8 cellular contexts compared by ENCODE assay signal in genomic region chr11:59144096-59144495, GRCh38. TPM values are rescaled to one million over a fixed set of nuclear protein-coding genes. Genes with fewer than 3 reads are reported as not detected.
DNase-seq lines count a peak whose midpoint lies in the region; ATAC-seq and TF ChIP-seq lines count a peak whose summit lies in the region.

No MANE protein-coding gene starts in this region.

- H3K27ac ChIP-seq in DOHH2 (ENCODE audit: low read depth, low read length) (peak overlapping the region; percentile 43), PC-3 (ENCODE audit: low read length) (peak overlapping the region; percentile 68)

- DNase-seq in PC-3 (peak; percentile 20), pons (ENCODE audit: low spot score) (peak; percentile 35), NCI-H774 (lab: John Stamatoyannopoulos, UW) (no peak), HEK293T (ENCODE audit: extremely low spot score) (no peak)

- BruUV-seq in PC-3 (replicated peaks; lab: Mats Ljungman, UMichigan), result no TSS peak

- H3K27me3 ChIP-seq in DOHH2 (ENCODE audit: control insufficient read depth, low read length) (no peaks in the 10 kb centered on the region), PC-3 (ENCODE audit: low read length) (no peaks in the 10 kb centered on the region), endocrine pancreas (ENCODE audit: control insufficient read depth, insufficient read depth, low read length) (no peaks in the 10 kb centered on the region)

- H3K79me2 ChIP-seq in DOHH2 (ENCODE audit: control insufficient read depth, low read length), result no peaks in the 10 kb centered on the region
- peaks cover 45% of the 10 kb centered on the region for H3K79me2 ChIP-seq in PC-3 (ENCODE audit: low read length)

- TF ChIP-seq CTCF in DOHH2 (IDR thresholded peaks at IDR 0.05; ENCODE audit: low read depth, low read length, poor library complexity, severe bottlenecking) (no peak), PC-3 (conservative IDR thresholded peaks at IDR 0.05; ENCODE audit: low read depth, low read length) (no peak)

- H2AFZ ChIP-seq in PC-3 (ENCODE audit: low read length), result peak overlapping the region; percentile 85

- intact Hi-C loops in PC-3 (cut with micrococcal nuclease), result loop anchor here (5.0 to 10.0 kb wide), 2 partner anchors 411 to 567 kb away; partner anchors contain the start of genes LPXN and ZFP91

- CTCF ChIA-PET in PC-3 (lab: Charles Lee), result interaction anchor here (0.8 to 1.5 kb wide), 2 partner anchors 8 to 14 kb away, joined by 5 to 6 read pairs; no protein-coding TSS in a partner anchor
- CTCF ChIA-PET in HEK293T (lab: Yijun Ruan, JAX), result interaction anchor here (1.0 kb wide), 1 partner anchor 14 kb away, joined by 4 read pairs; no protein-coding TSS in a partner anchor

- ATAC-seq in PC-3 (no peak), GM19467 (IDR thresholded peaks at IDR 0.05; ENCODE audit: unreplicated experiment) (no peak), GM18909 (IDR thresholded peaks at IDR 0.05; ENCODE audit: poor library complexity, unreplicated experiment) (no peak)

- peak overlapping the region; percentile 77 for H3K9ac ChIP-seq in PC-3 (ENCODE audit: low read length)
- no peak overlapping the region for H3K9ac ChIP-seq in endocrine pancreas (ENCODE audit: control insufficient read depth, insufficient read depth, low read length)

- H3K4me2 ChIP-seq in DOHH2 (ENCODE audit: low read length) (peak overlapping the region; percentile 84), PC-3 (ENCODE audit: low read length) (peak overlapping the region; percentile 94)

- H3K9me3 ChIP-seq in DOHH2 (ENCODE audit: control insufficient read depth, insufficient read depth, low read length) (peaks cover 28% of the 10 kb centered on the region), PC-3 (ENCODE audit: low read length) (no peaks in the 10 kb centered on the region), endocrine pancreas (ENCODE audit: control insufficient read depth, low read length) (no peaks in the 10 kb centered on the region)

- H3K36me3 ChIP-seq in DOHH2 (ENCODE audit: control insufficient read depth, low read length) (peaks cover 36% of the 10 kb centered on the region), PC-3 (ENCODE audit: low read depth, low read length) (peaks cover 22% of the 10 kb centered on the region), endocrine pancreas (ENCODE audit: control insufficient read depth, insufficient read depth, low read length) (no peaks in the 10 kb centered on the region)

- H3F3A ChIP-seq in DOHH2 (ENCODE audit: control insufficient read depth, insufficient read depth) (peaks cover 12% of the 10 kb centered on the region), PC-3 (ENCODE audit: low read length, unreplicated experiment) (no peaks in the 10 kb centered on the region)

- H3K9me2 ChIP-seq in DOHH2 (replicated peaks; ENCODE audit: control insufficient read depth, low read length), result no peaks in the 10 kb centered on the region
- H3K9me2 ChIP-seq in PC-3 (replicated peaks; ENCODE audit: low read length), result no peaks in the 10 kb centered on the region

- peaks cover 75% of the 10 kb centered on the region for H3K4me1 ChIP-seq in DOHH2 (ENCODE audit: control insufficient read depth, low read length)
- H3K4me1 ChIP-seq in PC-3 (ENCODE audit: insufficient read depth, low read length), result peaks cover 38% of the 10 kb centered on the region
- peaks cover 7% of the 10 kb centered on the region for H3K4me1 ChIP-seq in endocrine pancreas (ENCODE audit: control insufficient read depth, insufficient read depth, low read length)

- POLR2A ChIA-PET in PC-3 (lab: Charles Lee; ENCODE audit: unreplicated experiment), result no interaction called here
- POLR2A ChIA-PET in HEK293T (lab: Yijun Ruan, JAX), result no interaction called here

- H3K4me3 ChIP-seq in DOHH2 (ENCODE audit: low read length) (peak overlapping the region; percentile 83), PC-3 (ENCODE audit: low read length) (peak overlapping the region; percentile 79), endocrine pancreas (ENCODE audit: control insufficient read depth, insufficient read depth, low read length) (peak overlapping the region; percentile 92)

- H4K20me1 ChIP-seq in DOHH2 (ENCODE audit: control insufficient read depth, insufficient read depth, low read depth, low read length) (no peaks in the 10 kb centered on the region), PC-3 (ENCODE audit: low read length) (no peaks in the 10 kb centered on the region)

TF ChIP-seq in HEK293T, 16 proteins besides CTCF, POLR2A, EP300 and RAD21:
- no peak for TF ChIP-seq FOXA1 (IDR thresholded peaks at IDR 0.05)
- TF ChIP-seq TARDBP (IDR thresholded peaks at IDR 0.05), result no peak
- no peak for TF ChIP-seq BHLHE40 (IDR thresholded peaks at IDR 0.05; ENCODE audit: borderline replicate concordance)
- TF ChIP-seq FOXM1 (IDR thresholded peaks at IDR 0.05; ENCODE audit: borderline replicate concordance), result no peak
- TF ChIP-seq PKNOX1 (IDR thresholded peaks at IDR 0.05), result no peak
- no peak for TF ChIP-seq ELF4 (IDR thresholded peaks at IDR 0.05)

RNA-seq across cellular contexts. Expression of gene FAM111A, which starts 1.4 kb away (rescaled TPM):
- total RNA-seq in PC-3 (2014; rRNA removed), result 38.9 and 49.2 TPM in 2 replicates

RNA-seq across cellular contexts. Expression of gene DTX4, which starts 27.8 kb away (rescaled TPM):
- total RNA-seq in PC-3 (2014; rRNA removed), result 4.0 and 4.9 TPM in 2 replicates

RNA-seq across cellular contexts. Expression of gene FAM111B, which starts 37.1 kb away (rescaled TPM):
- total RNA-seq in PC-3 (2014; rRNA removed), result 22.5 and 26.7 TPM in 2 replicates

RNA-seq across cellular contexts. Expression of gene GLYATL1B, which starts 58.0 kb away (rescaled TPM):
- not detected in 2 replicates for total RNA-seq in PC-3 (2014; rRNA removed)

Comparison
In these comparisons a context has a peak if more than half of its experiments do, and no peak if none do; other contexts are left out.
1. DNase-seq: peak in PC-3 (single experiment) and pons (single experiment); none in NCI-H774 (single experiment) and HEK293T (single experiment).
2. Peak in every context shown above with its lines, with median percentiles within 50 percentile points of each other: H3K4me3 ChIP-seq.